In genomic region chr11:85628771-85629341, GRCh38 we compare ENCODE assay signal across 8 cellular contexts. TPM values are rescaled to one million over a fixed set of nuclear protein-coding genes. Genes with fewer than 3 reads are reported as not detected.
DNase-seq lines count a peak whose midpoint lies in the region; ATAC-seq and TF ChIP-seq lines count a peak whose summit lies in the region.

No MANE protein-coding gene starts in this region.

- no peaks in the 10 kb centered on the region for H3K36me3 ChIP-seq in rectal smooth muscle tissue (ENCODE audit: control insufficient read depth, insufficient read depth, low read length)

- peaks cover 38% of the 10 kb centered on the region for H3K4me1 Mint-ChIP-seq in activated CD4-positive, alpha-beta memory T cell treated with anti-CD3 and anti-CD28 coated beads for 36 hours (ENCODE audit: low read depth)

- peaks cover 13% of the 10 kb centered on the region for H3K36me3 Mint-ChIP-seq in activated CD4-positive, alpha-beta memory T cell treated with anti-CD3 and anti-CD28 coated beads for 36 hours

- ATAC-seq in HG03159 (IDR thresholded peaks at IDR 0.05; ENCODE audit: unreplicated experiment) (peak; percentile 6), foreskin keratinocyte (peak; percentile 5)

- H3K27ac ChIP-seq in foreskin keratinocyte (peak overlapping the region; percentile 50), rectal smooth muscle tissue (ENCODE audit: low read depth, low read length) (peak overlapping the region; percentile 57)

- H3K27ac Mint-ChIP-seq in activated CD4-positive, alpha-beta memory T cell treated with anti-CD3 and anti-CD28 coated beads for 36 hours: peak overlapping the region; percentile 99

- no peaks in the 10 kb centered on the region for H3K9me3 Mint-ChIP-seq in activated CD4-positive, alpha-beta memory T cell treated with anti-CD3 and anti-CD28 coated beads for 36 hours

- peak; percentile 65 for DNase-seq in activated effector memory CD4-positive, alpha-beta T cell treated with anti-CD3 and anti-CD28 coated beads, Interleukin-2, amount 50 U/mL, for 16 hours
- no peak for DNase-seq in activated effector memory CD4-positive, alpha-beta T cell treated with Interleukin-2 at 50 U/mL for 16 hours
- DNase-seq in activated CD4-positive, alpha-beta memory T cell treated with anti-CD3 and anti-CD28 coated beads for 36 hours: peak; percentile 49
- DNase-seq in foreskin keratinocyte (no peak), NCI-H1694 (lab: John Stamatoyannopoulos, UW) (no peak), COLO829 (ENCODE audit: low spot score) (no peak)

- peak overlapping the region; percentile 86 for H3K4me3 ChIP-seq in rectal smooth muscle tissue (ENCODE audit: low read length)

- H3K4me1 ChIP-seq in foreskin keratinocyte (peaks cover 8% of the 10 kb centered on the region), rectal smooth muscle tissue (ENCODE audit: control insufficient read depth, insufficient read depth, low read length) (peaks cover 6% of the 10 kb centered on the region)

- H3K27me3 Mint-ChIP-seq in activated CD4-positive, alpha-beta memory T cell treated with anti-CD3 and anti-CD28 coated beads for 36 hours: no peaks in the 10 kb centered on the region

- no peaks in the 10 kb centered on the region for H3K27me3 ChIP-seq in foreskin keratinocyte
- H3K27me3 ChIP-seq in rectal smooth muscle tissue (ENCODE audit: control insufficient read depth, insufficient read depth, low read length): no peaks in the 10 kb centered on the region

- no peak for TF ChIP-seq CTCF in foreskin keratinocyte (conservative IDR thresholded peaks at IDR 0.05)

- H3K4me3 Mint-ChIP-seq in activated CD4-positive, alpha-beta memory T cell treated with anti-CD3 and anti-CD28 coated beads for 36 hours: peak overlapping the region; percentile 100

- intact Hi-C loops in activated CD4-positive, alpha-beta memory T cell treated with anti-CD3 and anti-CD28 coated beads for 36 hours (cut with micrococcal nuclease): loop anchor here (1.0 to 2.0 kb wide), 7 partner anchors 18 to 674 kb away; partner anchors contain the start of genes CREBZF, HIKESHI and TMEM126A

- POLR2A ChIA-PET in activated CD4-positive, alpha-beta memory T cell treated with anti-CD3 and anti-CD28 coated beads for 36 hours (lab: Charles Lee): interaction anchor here (0.9 to 2.2 kb wide), 10 partner anchors 8 to 226 kb away, joined by 3 to 21 read pairs (median 4); partner anchors contain the start of genes CCDC83, CREBZF and TMEM126A

- peak overlapping the region; percentile 43 for H3K9ac ChIP-seq in rectal smooth muscle tissue (ENCODE audit: low read length)

- CTCF ChIA-PET in activated CD4-positive, alpha-beta memory T cell treated with anti-CD3 and anti-CD28 coated beads for 36 hours (lab: Charles Lee): interaction anchor here (1.0 to 3.3 kb wide), 4 partner anchors 9 to 35 kb away, joined by 4 to 10 read pairs (median 6); partner anchors contain the start of genes CREBZF and TMEM126A

RNA-seq across cellular contexts. Expression of gene TMEM126B, which starts 0.5 kb away (rescaled TPM):
- 10 to 100 TPM; 59.8 to 64.5 TPM for total RNA-seq in activated CD4-positive, alpha-beta memory T cell treated with anti-CD3 and anti-CD28 coated beads for 36 hours
- 58.8 and 59.8 TPM in 2 replicates for total RNA-seq in foreskin keratinocyte
- 58.5 and 65.6 TPM in 2 replicates for polyA plus RNA-seq in foreskin keratinocyte

RNA-seq across cellular contexts. Expression of gene DLG2, which starts 1.7 kb away (rescaled TPM):
- total RNA-seq in activated CD4-positive, alpha-beta memory T cell treated with anti-CD3 and anti-CD28 coated beads for 36 hours: 1 to 10 TPM; 1.7 to 2.1 TPM
- total RNA-seq in foreskin keratinocyte: 0.21 and 0.75 TPM in 2 replicates
- polyA plus RNA-seq in foreskin keratinocyte: 0.07 and 0.31 TPM in 2 replicates

RNA-seq across cellular contexts. Expression of gene TMEM126A, which starts 18.9 kb away (rescaled TPM):
- total RNA-seq in activated CD4-positive, alpha-beta memory T cell treated with anti-CD3 and anti-CD28 coated beads for 36 hours: 10 to 100 TPM; 45.3 to 49.4 TPM
- 46.1 and 50.1 TPM in 2 replicates for total RNA-seq in foreskin keratinocyte
- polyA plus RNA-seq in foreskin keratinocyte: 68.2 and 69.5 TPM in 2 replicates

RNA-seq across cellular contexts. Expression of gene CREBZF, which starts 36.1 kb away (rescaled TPM):
- 10 to 100 TPM; 40.8 to 45.2 TPM for total RNA-seq in activated CD4-positive, alpha-beta memory T cell treated with anti-CD3 and anti-CD28 coated beads for 36 hours
- 25.3 and 26.6 TPM in 2 replicates for total RNA-seq in foreskin keratinocyte
- 7.1 and 8.5 TPM in 2 replicates for polyA plus RNA-seq in foreskin keratinocyte

RNA-seq across cellular contexts. Expression of gene CCDC89, which starts 57.1 kb away (rescaled TPM):
- total RNA-seq in activated CD4-positive, alpha-beta memory T cell treated with anti-CD3 and anti-CD28 coated beads for 36 hours: not detected
- total RNA-seq in foreskin keratinocyte: 0.14 and 0.51 TPM in 2 replicates
- 0.18 and 0.22 TPM in 2 replicates for polyA plus RNA-seq in foreskin keratinocyte

Comparison
In these comparisons a context has a peak if more than half of its experiments do, and no peak if none do; other contexts are left out.
1. DNase-seq: peak in activated effector memory CD4-positive, alpha-beta T cell treated with anti-CD3 and anti-CD28 coated beads, Interleukin-2, amount 50 U/mL, for 16 hours (single experiment) and activated CD4-positive, alpha-beta memory T cell treated with anti-CD3 and anti-CD28 coated beads for 36 hours (single experiment); none in activated effector memory CD4-positive, alpha-beta T cell treated with Interleukin-2 at 50 U/mL for 16 hours (single experiment), foreskin keratinocyte (0 of 2), NCI-H1694 (single experiment) and COLO829 (single experiment).